ENCODE assay signal across 9 cellular contexts in genomic region chr2:224038830-224039079, GRCh38. TPM values are rescaled to one million over a fixed set of nuclear protein-coding genes. Genes with fewer than 3 reads are reported as not detected.
DNase-seq lines count a peak whose midpoint lies in the region; ATAC-seq and TF ChIP-seq lines count a peak whose summit lies in the region.
"Had no signal": no experiment of that assay in that cellular context is flagged by ENCODE, and none has a peak within 500 bp of the region (broad histone marks: within the 10 kb centered on the region; RNA-seq: fewer than 3 reads in every experiment).

No MANE protein-coding gene starts in this region.

- H3K4me3 ChIP-seq in MM.1S (ENCODE audit: low read length) (peak overlapping the region; percentile 69), fibroblast of villous mesenchyme (ENCODE audit: low read depth, low read length) (peak overlapping the region; percentile 83)

- peaks cover 8% of the 10 kb centered on the region for H3K4me1 ChIP-seq in MM.1S (ENCODE audit: low read length)

- H3K27ac ChIP-seq in MM.1S (ENCODE audit: low read length): no peak overlapping the region

- POLR2A ChIA-PET in activated naive CD8-positive, alpha-beta T cell treated with anti-CD3 and anti-CD28 coated beads, Interleukin-2, amount 10 ng/mL, durations not matched to agents 7 days and 5 days (lab: Charles Lee): interaction anchor here (1.3 to 1.6 kb wide), 3 partner anchors 12 to 77 kb away, joined by 4 to 9 read pairs (median 5); no protein-coding TSS in a partner anchor

- peak; percentile 41 for ATAC-seq in activated naive CD8-positive, alpha-beta T cell treated with anti-CD3 and anti-CD28 coated beads, Interleukin-2, amount 10 ng/mL, durations not matched to agents 7 days and 5 days (ENCODE audit: low read depth)

- no peaks in the 10 kb centered on the region for H3K36me3 ChIP-seq in MM.1S (replicated peaks; ENCODE audit: insufficient read depth, low read length)

- peak; percentile 72 for DNase-seq in activated naive CD8-positive, alpha-beta T cell treated with anti-CD3 and anti-CD28 coated beads, Interleukin-2, amount 10 ng/mL, durations not matched to agents 7 days and 5 days
- no peak for DNase-seq in activated naive CD8-positive, alpha-beta T cell treated with anti-CD3 and anti-CD28 coated beads for 36 hours
- DNase-seq in MM.1S (no peak), fibroblast of villous mesenchyme (ENCODE audit: low read depth) (no peak), NCI-H510A (lab: John Stamatoyannopoulos, UW) (no peak), NCI-H1105 treated with DMSO at 0.1 percent for 48 hours (lab: John Stamatoyannopoulos, UW) (no peak), SHP77 treated with DMSO at 0.1 percent for 48 hours (lab: John Stamatoyannopoulos, UW) (no peak)
- DNase-seq in stimulated activated CD8-positive, alpha-beta memory T cell treated with anti-CD3 and anti-CD28 coated beads, Interleukin-4, amount 100 ng/mL, for 48 hours: peak; percentile 29

- no peak overlapping the region for H3K27ac Mint-ChIP-seq in activated naive CD8-positive, alpha-beta T cell treated with anti-CD3 and anti-CD28 coated beads, Interleukin-2, amount 10 ng/mL, durations not matched to agents 7 days and 5 days
- H3K27ac Mint-ChIP-seq in activated naive CD8-positive, alpha-beta T cell treated with anti-CD3 and anti-CD28 coated beads for 36 hours: no peak overlapping the region

- peaks cover 4% of the 10 kb centered on the region for H3K36me3 Mint-ChIP-seq in activated naive CD8-positive, alpha-beta T cell treated with anti-CD3 and anti-CD28 coated beads, Interleukin-2, amount 10 ng/mL, durations not matched to agents 7 days and 5 days
- H3K36me3 Mint-ChIP-seq in activated naive CD8-positive, alpha-beta T cell treated with anti-CD3 and anti-CD28 coated beads for 36 hours: peaks cover 3% of the 10 kb centered on the region

- peak overlapping the region; percentile 26; the same call in 1 of the 2 replicates for H3K9ac ChIP-seq in MM.1S (ENCODE audit: low read length)

- peak overlapping the region; percentile 93; the same call in 1 of the 2 replicates for H3K4me2 ChIP-seq in MM.1S (ENCODE audit: low read depth, low read length)

- no peaks in the 10 kb centered on the region for H3K9me3 Mint-ChIP-seq in activated naive CD8-positive, alpha-beta T cell treated with anti-CD3 and anti-CD28 coated beads, Interleukin-2, amount 10 ng/mL, durations not matched to agents 7 days and 5 days
- H3K9me3 Mint-ChIP-seq in activated naive CD8-positive, alpha-beta T cell treated with anti-CD3 and anti-CD28 coated beads for 36 hours: no peaks in the 10 kb centered on the region
- H3K9me3 Mint-ChIP-seq: stimulated activated naive CD8-positive, alpha-beta T cell treated with anti-CD3 and anti-CD28 coated beads, Interleukin-15, Interleukin-2, amounts not matched to agents 100 ng/mL and 50 ng/mL, for 24 hours had no signal

- H3K9me3 ChIP-seq in MM.1S (replicated peaks; ENCODE audit: insufficient read depth, low read length): no peaks in the 10 kb centered on the region

- peaks cover 42% of the 10 kb centered on the region for H3K27me3 Mint-ChIP-seq in activated naive CD8-positive, alpha-beta T cell treated with anti-CD3 and anti-CD28 coated beads, Interleukin-2, amount 10 ng/mL, durations not matched to agents 7 days and 5 days
- H3K27me3 Mint-ChIP-seq in activated naive CD8-positive, alpha-beta T cell treated with anti-CD3 and anti-CD28 coated beads for 36 hours: peaks cover 39% of the 10 kb centered on the region

- no peaks in the 10 kb centered on the region for H4K20me1 ChIP-seq in MM.1S (ENCODE audit: insufficient read depth, low read length)

- H3K4me3 Mint-ChIP-seq in activated naive CD8-positive, alpha-beta T cell treated with anti-CD3 and anti-CD28 coated beads, Interleukin-2, amount 10 ng/mL, durations not matched to agents 7 days and 5 days: no peak overlapping the region
- no peak overlapping the region for H3K4me3 Mint-ChIP-seq in activated naive CD8-positive, alpha-beta T cell treated with anti-CD3 and anti-CD28 coated beads for 36 hours

- no peaks in the 10 kb centered on the region for H3K27me3 ChIP-seq in MM.1S (replicated peaks; ENCODE audit: insufficient read depth, low read length)

- peak overlapping the region; percentile 46; the same call in 1 of the 2 replicates for H2AFZ ChIP-seq in MM.1S (ENCODE audit: low read length)

- no peak for TF ChIP-seq CTCF in MM.1S (IDR thresholded peaks at IDR 0.05; ENCODE audit: low read length)
- TF ChIP-seq CTCF in fibroblast of villous mesenchyme (IDR thresholded peaks at IDR 0.05; ENCODE audit: insufficient read depth, low read depth, low read length): no peak

- H3F3A ChIP-seq in MM.1S (ENCODE audit: insufficient read depth, low read length): peaks cover 20% of the 10 kb centered on the region

- no peaks in the 10 kb centered on the region for H3K9me2 ChIP-seq in MM.1S (replicated peaks; ENCODE audit: insufficient read depth, low read length)

- H3K4me1 Mint-ChIP-seq in activated naive CD8-positive, alpha-beta T cell treated with anti-CD3 and anti-CD28 coated beads, Interleukin-2, amount 10 ng/mL, durations not matched to agents 7 days and 5 days: peaks cover 23% of the 10 kb centered on the region
- peaks cover 21% of the 10 kb centered on the region for H3K4me1 Mint-ChIP-seq in activated naive CD8-positive, alpha-beta T cell treated with anti-CD3 and anti-CD28 coated beads for 36 hours

- peaks cover 24% of the 10 kb centered on the region for H3K79me2 ChIP-seq in MM.1S (ENCODE audit: low read length)

RNA-seq across cellular contexts. Expression of gene SERPINE2, which starts 0.3 kb away (rescaled TPM):
- 10 to 100 TPM; 22.2 to 22.3 TPM for total RNA-seq in activated naive CD8-positive, alpha-beta T cell treated with anti-CD3 and anti-CD28 coated beads, Interleukin-2, amount 10 ng/mL, durations not matched to agents 7 days and 5 days
- total RNA-seq in activated naive CD8-positive, alpha-beta T cell treated with anti-CD3 and anti-CD28 coated beads for 36 hours: 10 to 100 TPM; 33.1 to 33.7 TPM
- 180 and 242 TPM in 2 replicates for total RNA-seq in fibroblast of villous mesenchyme

Comparison
In these comparisons a context has a peak if more than half of its experiments do, and no peak if none do; other contexts are left out.
1. DNase-seq: peak in activated naive CD8-positive, alpha-beta T cell treated with anti-CD3 and anti-CD28 coated beads, Interleukin-2, amount 10 ng/mL, durations not matched to agents 7 days and 5 days (single experiment) and stimulated activated CD8-positive, alpha-beta memory T cell treated with anti-CD3 and anti-CD28 coated beads, Interleukin-4, amount 100 ng/mL, for 48 hours (single experiment); none in activated naive CD8-positive, alpha-beta T cell treated with anti-CD3 and anti-CD28 coated beads for 36 hours (single experiment), MM.1S (single experiment), fibroblast of villous mesenchyme (single experiment), NCI-H510A (single experiment), NCI-H1105 treated with DMSO at 0.1 percent for 48 hours (single experiment) and SHP77 treated with DMSO at 0.1 percent for 48 hours (single experiment).